Comparison of ENCODE assay signal across 22 cellular contexts in genomic region chr18:38909972-38910371, GRCh38.
"Had no signal": no experiment of that assay in that cellular context is flagged by ENCODE, and none has a peak within 500 bp of the region (broad histone marks: within the 10 kb centered on the region; RNA-seq: fewer than 3 reads in every experiment).

No MANE protein-coding gene starts in this region.

- H3K36me3 ChIP-seq: neural progenitor cell, prostate gland, thyroid gland, WERI-Rb-1 had no signal

- ATAC-seq: activated T-helper 17 cell treated with anti-CD3 and anti-CD28 coated beads, Interleukin-2, amount 50 U/mL, for 72 hours; naive thymus-derived CD4-positive, alpha-beta T cell; right cardiac atrium had no signal

- H3K27me3 Mint-ChIP-seq: activated naive CD8-positive, alpha-beta T cell treated with anti-CD3 and anti-CD28 coated beads, Interleukin-2, amount 10 ng/mL, durations not matched to agents 7 days and 5 days had no signal

- H3K4me1 Mint-ChIP-seq: activated naive CD8-positive, alpha-beta T cell treated with anti-CD3 and anti-CD28 coated beads, Interleukin-2, amount 10 ng/mL, durations not matched to agents 7 days and 5 days; activated T-helper 17 cell treated with anti-CD3 and anti-CD28 coated beads, Interleukin-2, amount 50 U/mL, for 72 hours; naive thymus-derived CD4-positive, alpha-beta T cell; neural progenitor cell had no signal

- H3K4me3 ChIP-seq: neural progenitor cell, prostate gland, thyroid gland had no signal

- H3K9me3 ChIP-seq: prostate gland, thyroid gland had no signal

- H3K27ac Mint-ChIP-seq: activated naive CD8-positive, alpha-beta T cell treated with anti-CD3 and anti-CD28 coated beads, Interleukin-2, amount 10 ng/mL, durations not matched to agents 7 days and 5 days; activated T-helper 17 cell treated with anti-CD3 and anti-CD28 coated beads, Interleukin-2, amount 50 U/mL, for 72 hours; naive thymus-derived CD4-positive, alpha-beta T cell; neural progenitor cell; T-helper 1 cell treated with Interleukin-12 subunit alpha and Interleukin-12 subunit beta and Interleukin-4 antibody, amounts not matched to agents 30 μg/mL and 1 μg/mL, for 36 hours had no signal

- H3K36me3 Mint-ChIP-seq: activated naive CD8-positive, alpha-beta T cell treated with anti-CD3 and anti-CD28 coated beads, Interleukin-2, amount 10 ng/mL, durations not matched to agents 7 days and 5 days; naive thymus-derived CD4-positive, alpha-beta T cell; neural progenitor cell had no signal

- H3K27me3 ChIP-seq: neural progenitor cell, thyroid gland had no signal

- H3K27ac ChIP-seq: neural progenitor cell, prostate gland, thyroid gland, WERI-Rb-1 had no signal

- H3K4me3 Mint-ChIP-seq: activated naive CD8-positive, alpha-beta T cell treated with anti-CD3 and anti-CD28 coated beads, Interleukin-2, amount 10 ng/mL, durations not matched to agents 7 days and 5 days; activated T-helper 17 cell treated with anti-CD3 and anti-CD28 coated beads, Interleukin-2, amount 50 U/mL, for 72 hours; naive thymus-derived CD4-positive, alpha-beta T cell; neural progenitor cell; T-helper 1 cell treated with Interleukin-12 subunit alpha and Interleukin-12 subunit beta and Interleukin-4 antibody, amounts not matched to agents 30 μg/mL and 1 μg/mL, for 36 hours had no signal

- H3K9me3 Mint-ChIP-seq: activated naive CD8-positive, alpha-beta T cell treated with anti-CD3 and anti-CD28 coated beads, Interleukin-2, amount 10 ng/mL, durations not matched to agents 7 days and 5 days; activated T-helper 17 cell treated with anti-CD3 and anti-CD28 coated beads, Interleukin-2, amount 50 U/mL, for 72 hours; neural progenitor cell had no signal

- DNase-seq: activated CD4-positive, alpha-beta T cell treated with anti-CD3 and anti-CD28 coated beads for 1 hour; activated CD4-positive, alpha-beta T cell treated with anti-CD3 and anti-CD28 coated beads, Interleukin-2, amount 50 U/mL, for 4 hours; activated naive CD4-positive, alpha-beta T cell treated with Interleukin-2 at 50 U/mL for 16 hours; activated naive CD8-positive, alpha-beta T cell treated with anti-CD3 and anti-CD28 coated beads, Interleukin-2, amount 10 ng/mL, durations not matched to agents 7 days and 5 days; activated T-cell treated with anti-CD3 and anti-CD28 coated beads for 4 hours; amygdala; dermis blood vessel endothelial cell; effector memory CD4-positive, alpha-beta T cell; foreskin fibroblast; glutamatergic neuron; hypothalamus; mesenchymal stem cell; naive thymus-derived CD4-positive, alpha-beta T cell; right cardiac atrium; stimulated activated CD4-positive, alpha-beta T cell treated with anti-CD3 and anti-CD28 coated beads, Interleukin-2, amount 100 ng/mL, for 24 hours; stimulated activated naive CD4-positive, alpha-beta T cell treated with Interleukin-2 at 50 U/mL for 16 hours; thyroid gland; WERI-Rb-1 had no signal

- H3K4me1 ChIP-seq: neural progenitor cell, prostate gland, thyroid gland had no signal
